In the genomic region with DNA sequence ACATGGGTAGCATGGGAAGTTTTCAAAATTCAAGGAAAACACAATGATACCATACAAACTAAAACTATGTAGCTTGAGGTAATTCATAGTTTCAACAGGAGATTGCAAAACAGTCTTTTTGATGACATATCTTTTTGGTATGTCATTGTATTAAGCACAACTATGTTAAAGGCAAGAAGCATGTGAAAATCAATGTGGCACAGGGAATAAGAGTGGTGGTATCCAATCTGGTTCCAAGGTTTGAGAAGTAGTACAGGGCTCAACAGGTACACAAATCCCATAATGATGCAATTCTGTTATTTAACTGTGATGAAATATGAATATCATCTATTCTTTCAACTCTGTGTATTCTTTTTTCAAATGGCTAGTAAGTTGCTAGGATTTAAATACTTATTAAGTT, we compare ENCODE assay signal across 15 cellular contexts. TPM values are rescaled to one million over a fixed set of nuclear protein-coding genes. Genes with fewer than 3 reads are reported as not detected.
DNase-seq lines count a peak whose midpoint lies in the region; ATAC-seq, FAIRE-seq and TF ChIP-seq lines count a peak whose summit lies in the region.
"Had no signal": no experiment of that assay in that cellular context is flagged by ENCODE, and none has a peak within 500 bp of the region (broad histone marks: within the 10 kb centered on the region; RNA-seq: fewer than 3 reads in every experiment).

No MANE protein-coding gene starts in this region.

- no peak overlapping the region for H2AFZ ChIP-seq in endothelial cell of umbilical vein (ENCODE audit: low read depth, low read length)

- ATAC-seq in GM21526 (IDR thresholded peaks at IDR 0.05; ENCODE audit: low FRiP score, unreplicated experiment) (no peak), HG03097 (IDR thresholded peaks at IDR 0.05; ENCODE audit: low FRiP score, unreplicated experiment) (no peak)
- ATAC-seq: activated T-helper 17 cell treated with anti-CD3 and anti-CD28 coated beads, Interleukin-2, amount 50 U/mL, for 72 hours had no signal

- H3K36me3 ChIP-seq in SJSA1 (no peaks in the 10 kb centered on the region), endothelial cell of umbilical vein (ENCODE audit: control insufficient read depth in 2 of 2, extremely low read depth in 1 of 2, insufficient read depth in 2 of 2, low read length in 2 of 2) (no peaks in the 10 kb centered on the region)
- H3K36me3 ChIP-seq: ascending aorta had no signal

- no peak for TF ChIP-seq CTCF in endothelial cell of umbilical vein (IDR thresholded peaks at IDR 0.05; ENCODE audit: extremely low read depth in 1 of 2, insufficient read depth in 1 of 2, low read depth in 1 of 2, low read length in 2 of 2)

- dilution Hi-C loops in endothelial cell of umbilical vein (cut with MboI; ENCODE audit: extremely low pct_ligation_motif_present, low sequenced_read_pairs): no loop called here

- no peaks in the 10 kb centered on the region for H3K27me3 ChIP-seq in SJSA1 (replicated peaks)
- peaks cover 2 to 4% of the 10 kb centered on the region in 2 experiments for H3K27me3 ChIP-seq in endothelial cell of umbilical vein (ENCODE audit: control insufficient read depth in 2 of 2, insufficient read depth in 2 of 2, low read length in 2 of 2)
- H3K27me3 ChIP-seq: ascending aorta, testis had no signal

- H3K9ac ChIP-seq in endothelial cell of umbilical vein (replicated peaks; ENCODE audit: extremely low read depth, insufficient read depth, low read length): no peak overlapping the region

- intact Hi-C loops in endothelial cell of umbilical vein (cut with micrococcal nuclease): no loop called here

- peak overlapping the region; percentile 67 for H3K27ac ChIP-seq in SJSA1
- no peak overlapping the region for H3K27ac ChIP-seq in endothelial cell of umbilical vein (ENCODE audit: insufficient read depth, low read depth, low read length)
- H3K27ac ChIP-seq: ascending aorta, testis had no signal

- H3K9me3 ChIP-seq in SJSA1 (replicated peaks) (no peaks in the 10 kb centered on the region), endothelial cell of umbilical vein (replicated peaks; ENCODE audit: control insufficient read depth, insufficient read depth, low read length) (no peaks in the 10 kb centered on the region)
- H3K9me3 ChIP-seq: ascending aorta, testis had no signal

- FAIRE-seq in endothelial cell of umbilical vein (lab: Jason Lieb, UNC) (no peak), GM12892 (lab: Jason Lieb, UNC) (no peak)

- BruUV-seq in endothelial cell of umbilical vein (replicated peaks; lab: Mats Ljungman, UMichigan): no TSS peak

- no peaks in the 10 kb centered on the region for H4K20me1 ChIP-seq in endothelial cell of umbilical vein (replicated peaks; ENCODE audit: control insufficient read depth, extremely low read depth, insufficient read depth, low read length)

- no peak for TF ChIP-seq POLR2A in endothelial cell of umbilical vein (IDR thresholded peaks at IDR 0.05; ENCODE audit: low read depth, low read length)
- no peak for TF ChIP-seq POLR2A in GM12892 (IDR thresholded peaks at IDR 0.05; ENCODE audit: low read depth, low read length)

- DNase-seq in HCEC 1CT (peak; percentile 78), SJSA1 (ENCODE audit: low read depth in 1 of 2, low spot score in 2 of 2) (no peak), endothelial cell of umbilical vein (ENCODE audit: low read depth, low spot score) (peak; percentile 30), renal cortical epithelial cell (ENCODE audit: low read depth) (peak; percentile 86), GM12892 (ENCODE audit: insufficient read length) (no peak)
- DNase-seq: activated CD4-positive, alpha-beta T cell treated with anti-CD3 and anti-CD28 coated beads, Interleukin-2, amount 50 U/mL, for 4 hours; NCI-H1048; NCI-H446; testis had no signal

- H3K4me1 ChIP-seq in SJSA1 (replicated peaks) (peaks cover 11% of the 10 kb centered on the region), endothelial cell of umbilical vein (ENCODE audit: control insufficient read depth, extremely low read depth, insufficient read depth, low read length) (peaks cover 4% of the 10 kb centered on the region)
- H3K4me1 ChIP-seq: ascending aorta had no signal

- no peak overlapping the region for H3K4me3 ChIP-seq in SJSA1
- no peak overlapping the region for H3K4me3 ChIP-seq in endothelial cell of umbilical vein (replicated peaks in 1 of 3; ENCODE audit: insufficient read depth in 1 of 3, low read depth in 1 of 3, low read length in 3 of 3)
- H3K4me3 ChIP-seq: ascending aorta, testis had no signal

- H3K79me2 ChIP-seq in endothelial cell of umbilical vein (ENCODE audit: control insufficient read depth, insufficient read depth, low read length): no peaks in the 10 kb centered on the region

- CTCF ChIA-PET in endothelial cell of umbilical vein (lab: Charles Lee): interaction anchor here (1.0 to 2.4 kb wide), 5 partner anchors 8 to 309 kb away, joined by 3 to 10 read pairs (median 3); partner anchors contain the start of gene ITGA6

- H3K9me1 ChIP-seq in endothelial cell of umbilical vein (replicated peaks; ENCODE audit: control insufficient read depth, extremely low read depth, insufficient read depth, low read length): no peaks in the 10 kb centered on the region

- peak overlapping the region; percentile 5 for H3K4me2 ChIP-seq in endothelial cell of umbilical vein (ENCODE audit: insufficient read depth, low read length)

- POLR2A ChIA-PET in endothelial cell of umbilical vein (lab: Charles Lee): no interaction called here

TF ChIP-seq in endothelial cell of umbilical vein, 7 proteins besides CTCF, POLR2A, EP300 and RAD21:
- TF ChIP-seq GATA2 (IDR thresholded peaks at IDR 0.05; ENCODE audit: insufficient read depth, insufficient read length, low read depth, low read length) (no peak), JUN (IDR thresholded peaks at IDR 0.05; ENCODE audit: borderline replicate concordance, insufficient read depth, insufficient read length, low read depth) (no peak), MAX (IDR thresholded peaks at IDR 0.05; ENCODE audit: insufficient read depth, insufficient read length) (no peak), EZH2 (IDR thresholded peaks at IDR 0.05; ENCODE audit: borderline replicate concordance, low read depth, low read length, severe bottlenecking) (no peak), FOS (IDR thresholded peaks at IDR 0.05; ENCODE audit: borderline replicate concordance, insufficient read depth, low read length) (no peak), POLR2AphosphoS5 (IDR thresholded peaks at IDR 0.05; ENCODE audit: insufficient read depth, low read depth, low read length) (no peak), MYC (IDR thresholded peaks at IDR 0.05; ENCODE audit: low read depth, low read length) (no peak)
TF ChIP-seq in endothelial cell of umbilical vein: peak in this region for 0.

RNA-seq across cellular contexts. Expression of gene DLX2, which starts 16.4 kb away (rescaled TPM):
- total RNA-seq in SJSA1 (2014; rRNA removed; shearing (Covaris generic)): 0.92 TPM in 1 of 2 replicates, not detected in the other
- total RNA-seq in endothelial cell of umbilical vein (not detected in 2 replicates), renal cortical epithelial cell (0.17 TPM in 1 of 2 replicates, not detected in the other)
- not detected in 2 replicates for polyA plus RNA-seq in endothelial cell of umbilical vein
- 0.03 TPM in 1 of 2 replicates, not detected in the other for polyA plus RNA-seq in endothelial cell of umbilical vein (2011; cell fraction: cytosol; rRNA removed)
- polyA plus RNA-seq in endothelial cell of umbilical vein (2011; cell fraction: nucleus; rRNA removed): not detected in 2 replicates
- not detected in 2 replicates for polyA plus RNA-seq in endothelial cell of umbilical vein (2012)
- not detected in 2 replicates for polyA minus RNA-seq in endothelial cell of umbilical vein
- polyA minus RNA-seq in endothelial cell of umbilical vein (2011; cell fraction: cytosol; rRNA and poly(A)+ RNA removed): 0.82 TPM
- polyA minus RNA-seq in endothelial cell of umbilical vein (2011; cell fraction: nucleus; rRNA and poly(A)+ RNA removed): not detected in 2 replicates
- 0.17 TPM for polyA plus RNA-seq in GM12892 (2012; ENCODE audit: missing spikeins)
- total RNA-seq: activated T-helper 17 cell treated with anti-CD3 and anti-CD28 coated beads, Interleukin-2, amount 50 U/mL, for 72 hours; ascending aorta; omental fat pad; T-helper 2 cell treated with Interferon-gamma antibody and Interleukin-4, amounts not matched to agents 100 ng/mL and 5 ng/mL, for 36 hours had no signal

RNA-seq across cellular contexts. Expression of gene DLX1, which starts 33.8 kb away (rescaled TPM):
- 4.7 and 4.9 TPM in 2 replicates for total RNA-seq in SJSA1 (2014; rRNA removed; shearing (Covaris generic))
- not detected in 2 replicates for total RNA-seq in endothelial cell of umbilical vein
- polyA plus RNA-seq in endothelial cell of umbilical vein: 0.12 and 0.14 TPM in 2 replicates
- polyA plus RNA-seq in endothelial cell of umbilical vein (2011; cell fraction: cytosol; rRNA removed): 0.06 and 0.09 TPM in 2 replicates
- polyA plus RNA-seq in endothelial cell of umbilical vein (2011; cell fraction: nucleus; rRNA removed): 0.21 and 0.42 TPM in 2 replicates
- not detected in 2 replicates for polyA plus RNA-seq in endothelial cell of umbilical vein (2012)
- 0.36 TPM in 1 of 2 replicates, not detected in the other for polyA minus RNA-seq in endothelial cell of umbilical vein
- polyA minus RNA-seq in endothelial cell of umbilical vein (2011; cell fraction: cytosol; rRNA and poly(A)+ RNA removed): 1.2 TPM
- not detected in 2 replicates for polyA minus RNA-seq in endothelial cell of umbilical vein (2011; cell fraction: nucleus; rRNA and poly(A)+ RNA removed)
- total RNA-seq in renal cortical epithelial cell: not detected in 2 replicates
- 0.28 TPM for polyA plus RNA-seq in GM12892 (2012; ENCODE audit: missing spikeins)
- total RNA-seq: activated T-helper 17 cell treated with anti-CD3 and anti-CD28 coated beads, Interleukin-2, amount 50 U/mL, for 72 hours; ascending aorta; T-helper 2 cell treated with Interferon-gamma antibody and Interleukin-4, amounts not matched to agents 100 ng/mL and 5 ng/mL, for 36 hours; testis had no signal

Comparison
In these comparisons a context has a peak if more than half of its experiments do, and no peak if none do; other contexts are left out.
1. DNase-seq: peak in HCEC 1CT (single experiment), endothelial cell of umbilical vein (single experiment) and renal cortical epithelial cell (single experiment); none in SJSA1 (0 of 2) and GM12892 (single experiment).